10 cellular contexts compared by ENCODE assay signal in the genomic region with DNA sequence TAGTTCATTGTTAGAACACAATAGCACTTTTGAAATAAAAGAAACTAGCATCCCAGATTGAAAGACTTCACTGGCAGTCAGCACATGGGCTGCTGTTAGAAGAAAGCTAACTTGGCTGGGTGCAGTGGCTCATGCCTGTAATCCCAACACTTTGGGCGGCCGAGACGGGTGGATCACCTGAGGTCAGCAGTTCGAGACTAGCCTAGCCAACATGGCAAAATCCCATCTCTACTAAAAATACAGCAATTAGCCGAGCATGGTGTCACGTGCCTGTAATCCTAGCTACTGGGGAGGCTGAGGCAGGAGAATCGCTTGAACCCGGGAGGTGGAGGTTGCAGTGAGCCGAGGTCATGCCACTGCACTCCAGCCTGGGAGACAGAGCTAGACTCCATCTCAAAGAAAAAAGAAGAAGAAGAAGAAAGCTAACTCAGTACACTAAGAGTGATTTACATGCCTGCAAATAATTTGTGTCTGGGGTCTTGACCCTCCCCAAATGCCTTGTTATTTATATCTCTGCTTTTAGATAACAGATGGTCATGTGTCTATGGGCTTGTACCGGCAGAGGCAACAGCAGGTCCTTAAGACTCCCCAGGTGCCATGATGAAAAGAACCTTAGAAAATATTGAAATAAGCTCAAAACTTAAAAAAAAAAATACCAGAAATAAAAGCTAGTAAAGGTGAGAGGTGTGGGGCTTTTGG. TPM values are rescaled to one million over a fixed set of nuclear protein-coding genes. Genes with fewer than 3 reads are reported as not detected.
DNase-seq lines count a peak whose midpoint lies in the region; ATAC-seq and TF ChIP-seq lines count a peak whose summit lies in the region.
"Had no signal": no experiment of that assay in that cellular context is flagged by ENCODE, and none has a peak within 500 bp of the region (broad histone marks: within the 10 kb centered on the region; RNA-seq: fewer than 3 reads in every experiment).

No MANE protein-coding gene starts in this region.

- peak overlapping the region; percentile 86 for H3K27ac Mint-ChIP-seq in mesothelial cell of epicardium
- H3K27ac Mint-ChIP-seq: activated T-cell treated with anti-CD3 and anti-CD28 coated beads, Interleukin-2, amount 50 U/mL, for 72 hours had no signal

- no peaks in the 10 kb centered on the region for H3K27me3 Mint-ChIP-seq in mesothelial cell of epicardium (ENCODE audit: low read depth)

- H3K9me3 Mint-ChIP-seq in mesothelial cell of epicardium, result no peaks in the 10 kb centered on the region
- H3K9me3 Mint-ChIP-seq: activated T-cell treated with anti-CD3 and anti-CD28 coated beads, Interleukin-2, amount 50 U/mL, for 72 hours had no signal

- H3K4me3 Mint-ChIP-seq in mesothelial cell of epicardium, result no peak overlapping the region
- H3K4me3 Mint-ChIP-seq: activated T-cell treated with anti-CD3 and anti-CD28 coated beads, Interleukin-2, amount 50 U/mL, for 72 hours had no signal

- TF ChIP-seq CTCF in brain microvascular endothelial cell (IDR thresholded peaks at IDR 0.05; ENCODE audit: low read depth, low read length, missing control alignments), result no peak
- TF ChIP-seq CTCF in mesothelial cell of epicardium (IDR thresholded peaks at IDR 0.05; ENCODE audit: unreplicated experiment), result no peak
- no peak for TF ChIP-seq CTCF in transverse colon (IDR thresholded peaks at IDR 0.05)

- H3K27ac ChIP-seq in brain microvascular endothelial cell (peak overlapping the region; percentile 75), transverse colon (peak overlapping the region; percentile 96 to 98 (median 96))
- H3K27ac ChIP-seq: neutrophil had no signal

- peaks cover 14% of the 10 kb centered on the region for H3K36me3 Mint-ChIP-seq in mesothelial cell of epicardium

- H3K9me3 ChIP-seq in transverse colon, result no peaks in the 10 kb centered on the region
- H3K9me3 ChIP-seq: neutrophil had no signal

- H3K4me1 Mint-ChIP-seq in mesothelial cell of epicardium, result peaks cover 82% of the 10 kb centered on the region

- no peak for ATAC-seq in HG02870 (IDR thresholded peaks at IDR 0.05; ENCODE audit: unreplicated experiment)
- ATAC-seq: activated T-cell treated with anti-CD3 and anti-CD28 coated beads, Interleukin-2, amount 50 U/mL, for 72 hours had no signal

- in situ Hi-C loops in brain microvascular endothelial cell (cut with HindIII; ENCODE audit: low pct_ligation_motif_present, low sequenced_read_pairs) (no loop called here), transverse colon (cut with MboI; ENCODE audit: low pct_ligation_motif_present in 1 of 4, low pct_unique_long_range_greater_than_20kb in 1 of 4, low sequenced_read_pairs in 3 of 4) (no loop called here)

- peaks cover 29 to 83% (median 66%) of the 10 kb centered on the region in 4 donors for H3K4me1 ChIP-seq in transverse colon

- intact Hi-C loops in transverse colon (cut with DNase I; ENCODE audit: low total_unique reads), result no loop called here

- DNase-seq in NCI-H524 treated with DMSO at 0.1 percent for 48 hours (lab: John Stamatoyannopoulos, UW) (peak; percentile 55), brain microvascular endothelial cell (no peak), mesothelial cell of epicardium (ENCODE audit: low spot score in 2 of 2, unreplicated experiment in 2 of 2) (no peak), transverse colon (no peak), medulla oblongata (ENCODE audit: extremely low spot score) (no peak), D341Med (ENCODE audit: low spot score) (no peak)
- DNase-seq: activated T-cell treated with anti-CD3 and anti-CD28 coated beads, Interleukin-2, amount 50 U/mL, for 72 hours; cortex of kidney had no signal

- H3K4me3 ChIP-seq in brain microvascular endothelial cell (ENCODE audit: low read depth, low read length) (no peak overlapping the region), transverse colon (peak overlapping the region in 1 of 4 donors; percentile 10)

- H3K36me3 ChIP-seq in brain microvascular endothelial cell (replicated peaks), result peaks cover 81% of the 10 kb centered on the region
- H3K36me3 ChIP-seq in transverse colon, result peaks cover 0 to 2% (median 0%) of the 10 kb centered on the region in 4 donors

- TF ChIP-seq EP300 in transverse colon (IDR thresholded peaks at IDR 0.05; ENCODE audit: low read depth), result no peak

- no peaks in the 10 kb centered on the region for H3K27me3 ChIP-seq in brain microvascular endothelial cell (replicated peaks)
- no peaks in the 10 kb centered on the region for H3K27me3 ChIP-seq in transverse colon

- TF ChIP-seq POLR2A in transverse colon (IDR thresholded peaks at IDR 0.05), result no peak

- WGBS in transverse colon (ENCODE audit: low coverage in 1 of 2), 2 donors, result 72 to 89% methylated on average over 5 to 10 of the region's 10 CpGs

RNA-seq across cellular contexts. Expression of gene TPM1, which starts 9.7 kb away (rescaled TPM):
- total RNA-seq in mesothelial cell of epicardium, result 635 to 667 TPM (median 659 TPM) in 3 replicates
- total RNA-seq in transverse colon, result 1,000 to 10,000 TPM in 2 of 4 donors, 100 to 1,000 TPM in 2; 775 to 2,480 (median 1,140) TPM
